Comparison of ENCODE assay signal across 1 cellular context in the genomic region with DNA sequence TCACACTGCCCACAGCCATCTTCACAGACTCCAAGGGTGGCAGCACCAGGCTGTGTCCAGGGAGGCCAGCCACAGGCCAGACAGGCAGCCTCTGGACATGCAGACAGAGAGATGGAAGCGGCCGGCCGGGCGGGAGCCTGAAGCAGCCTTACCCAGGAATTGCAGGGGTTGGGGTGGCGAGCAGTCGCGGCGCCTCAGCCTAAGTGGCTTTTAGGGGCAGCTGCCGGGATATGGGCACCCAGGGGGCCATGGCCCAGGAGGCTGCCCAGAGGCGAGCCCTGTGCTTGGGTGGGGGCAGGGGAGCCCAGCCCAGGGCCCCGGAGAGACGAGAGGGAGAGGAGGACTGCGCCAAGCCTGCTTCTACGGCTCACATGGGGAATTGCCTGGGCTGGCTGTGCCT.
TF ChIP-seq lines count a peak whose summit lies in the region.

No MANE protein-coding gene starts in this region.

TF ChIP-seq in IMR-90, 13 proteins besides CTCF, POLR2A, EP300 and RAD21 (continued from another document):
- TF ChIP-seq, protein P1, sequence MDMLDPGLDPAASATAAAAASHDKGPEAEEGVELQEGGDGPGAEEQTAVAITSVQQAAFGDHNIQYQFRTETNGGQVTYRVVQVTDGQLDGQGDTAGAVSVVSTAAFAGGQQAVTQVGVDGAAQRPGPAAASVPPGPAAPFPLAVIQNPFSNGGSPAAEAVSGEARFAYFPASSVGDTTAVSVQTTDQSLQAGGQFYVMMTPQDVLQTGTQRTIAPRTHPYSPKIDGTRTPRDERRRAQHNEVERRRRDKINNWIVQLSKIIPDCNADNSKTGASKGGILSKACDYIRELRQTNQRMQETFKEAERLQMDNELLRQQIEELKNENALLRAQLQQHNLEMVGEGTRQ (IDR thresholded peaks at IDR 0.05; ENCODE audit: low read depth, low read length): no peak
- no peak for TF ChIP-seq NFE2L2 (IDR thresholded peaks at IDR 0.05; ENCODE audit: low read depth, low read length)
- no peak for TF ChIP-seq SMC3 (IDR thresholded peaks at IDR 0.05; ENCODE audit: low read depth, low read length)
- TF ChIP-seq CEBPB (IDR thresholded peaks at IDR 0.05; ENCODE audit: low read depth, low read length): no peak
- TF ChIP-seq, protein P2, sequence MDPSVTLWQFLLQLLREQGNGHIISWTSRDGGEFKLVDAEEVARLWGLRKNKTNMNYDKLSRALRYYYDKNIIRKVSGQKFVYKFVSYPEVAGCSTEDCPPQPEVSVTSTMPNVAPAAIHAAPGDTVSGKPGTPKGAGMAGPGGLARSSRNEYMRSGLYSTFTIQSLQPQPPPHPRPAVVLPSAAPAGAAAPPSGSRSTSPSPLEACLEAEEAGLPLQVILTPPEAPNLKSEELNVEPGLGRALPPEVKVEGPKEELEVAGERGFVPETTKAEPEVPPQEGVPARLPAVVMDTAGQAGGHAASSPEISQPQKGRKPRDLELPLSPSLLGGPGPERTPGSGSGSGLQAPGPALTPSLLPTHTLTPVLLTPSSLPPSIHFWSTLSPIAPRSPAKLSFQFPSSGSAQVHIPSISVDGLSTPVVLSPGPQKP (IDR thresholded peaks at IDR 0.05; ENCODE audit: borderline replicate concordance, low read depth, low read length): no peak
- TF ChIP-seq MXI1 (IDR thresholded peaks at IDR 0.05; ENCODE audit: borderline replicate concordance, low read depth, low read length): no peak
- TF ChIP-seq BHLHE40 (IDR thresholded peaks at IDR 0.05; ENCODE audit: low read depth, low read length): no peak
